Comparison of ENCODE assay signal across 8 cellular contexts in the genomic region with DNA sequence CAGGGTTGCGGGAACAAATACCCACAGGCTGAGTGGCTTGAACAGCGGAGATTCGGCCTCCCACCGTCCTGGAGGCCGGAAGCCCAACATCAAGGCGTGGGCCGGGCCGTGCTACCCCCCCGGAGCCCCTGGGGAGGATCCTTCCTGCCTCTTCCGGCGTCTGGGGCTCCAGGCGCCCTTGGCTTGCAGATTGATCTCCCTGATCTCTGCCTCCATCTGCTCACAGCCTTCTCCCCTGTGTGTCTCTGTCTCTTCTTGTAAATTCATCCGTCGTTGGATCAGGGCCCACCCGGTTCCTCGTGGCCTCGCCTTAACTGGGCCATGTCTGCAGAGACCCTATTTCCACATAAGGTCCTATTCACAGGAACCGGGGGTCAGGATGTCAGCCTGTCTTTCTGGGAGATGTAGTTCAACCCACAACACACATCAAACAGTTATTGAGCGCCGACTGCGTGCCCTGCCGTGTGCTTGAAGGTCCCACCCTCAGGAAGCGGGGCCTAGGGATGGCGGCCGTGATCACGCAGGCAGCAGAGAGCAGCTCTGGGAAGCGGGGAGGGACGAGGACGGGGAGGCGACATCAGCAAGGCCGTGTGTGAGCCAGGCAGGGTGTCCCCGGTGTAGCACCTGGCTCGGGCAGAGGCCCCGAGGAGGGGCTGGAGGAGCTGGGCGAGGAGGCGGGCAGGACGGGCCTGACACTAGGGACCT. TPM values are rescaled to one million over a fixed set of nuclear protein-coding genes. Genes with fewer than 3 reads are reported as not detected.
DNase-seq lines count a peak whose midpoint lies in the region; ATAC-seq and TF ChIP-seq lines count a peak whose summit lies in the region.

No MANE protein-coding gene starts in this region.

- TF ChIP-seq CTCF in GM12865 (IDR thresholded peaks at IDR 0.05; ENCODE audit: insufficient read depth, low read depth, low read length, missing control alignments): no peak

- DNase-seq in GM12865 (ENCODE audit: low read depth) (peak; percentile 76), SK-N-DZ (ENCODE audit: low spot score) (peak; percentile 78), iPS-NIHi7 (ENCODE audit: extremely low spot score) (peak; percentile 60)
- peak in 1 of 2 donors; percentile 50 for DNase-seq in activated naive CD4-positive, alpha-beta T cell treated with anti-CD3 and anti-CD28 coated beads, Interleukin-2, amount 50 U/mL, for 72 hours (ENCODE audit: low spot score in 2 of 2)
- DNase-seq in stimulated activated CD4-positive, alpha-beta T cell treated with anti-CD3 and anti-CD28 coated beads, Interleukin-4, amount 100 ng/mL, for 24 hours: peak; percentile 54

- peak overlapping the region; percentile 61 for H3K4me3 ChIP-seq in GM12865 (ENCODE audit: low read depth, low read length)

- peak overlapping the region; percentile 85 to 98 for H3K27ac Mint-ChIP-seq in activated naive CD4-positive, alpha-beta T cell treated with anti-CD3 and anti-CD28 coated beads, Interleukin-2, amount 50 U/mL, for 72 hours

- peaks cover 4 to 6% of the 10 kb centered on the region in 2 donors for H3K36me3 Mint-ChIP-seq in activated naive CD4-positive, alpha-beta T cell treated with anti-CD3 and anti-CD28 coated beads, Interleukin-2, amount 50 U/mL, for 72 hours

- TF ChIP-seq POLR2A in GM18505 (IDR thresholded peaks at IDR 0.05; ENCODE audit: borderline replicate concordance, extremely low read depth, insufficient read depth, insufficient read length): no peak

- peak; percentile 40 to 41 for ATAC-seq in activated naive CD4-positive, alpha-beta T cell treated with anti-CD3 and anti-CD28 coated beads, Interleukin-2, amount 50 U/mL, for 72 hours
- ATAC-seq in GM18505 (IDR thresholded peaks at IDR 0.05; ENCODE audit: unreplicated experiment) (no peak), HG03025 (IDR thresholded peaks at IDR 0.05; ENCODE audit: low FRiP score, unreplicated experiment) (no peak), GM18502 (IDR thresholded peaks at IDR 0.05; ENCODE audit: poor library complexity, unreplicated experiment) (no peak)

- no peaks in the 10 kb centered on the region for H3K9me3 Mint-ChIP-seq in activated naive CD4-positive, alpha-beta T cell treated with anti-CD3 and anti-CD28 coated beads, Interleukin-2, amount 50 U/mL, for 72 hours

RNA-seq across cellular contexts. Expression of a gene that starts 21.3 kb away (rescaled TPM):
- polyA plus RNA-seq in SK-N-DZ (2014; cell fraction: cytosol; rRNA removed): 2.9 and 3.2 TPM in 2 replicates
- 3.0 and 5.0 TPM in 2 replicates for polyA plus RNA-seq in SK-N-DZ (2014; cell fraction: nucleus; rRNA removed)
- under 1 TPM; 0.41 to 0.58 TPM for total RNA-seq in activated naive CD4-positive, alpha-beta T cell treated with anti-CD3 and anti-CD28 coated beads, Interleukin-2, amount 50 U/mL, for 72 hours

RNA-seq across cellular contexts. Expression of a gene that starts 22.4 kb away (rescaled TPM):
- 49.8 and 61.6 TPM in 2 replicates for polyA plus RNA-seq in SK-N-DZ (2014; cell fraction: cytosol; rRNA removed)
- polyA plus RNA-seq in SK-N-DZ (2014; cell fraction: nucleus; rRNA removed): 285 and 379 TPM in 2 replicates
- total RNA-seq in activated naive CD4-positive, alpha-beta T cell treated with anti-CD3 and anti-CD28 coated beads, Interleukin-2, amount 50 U/mL, for 72 hours: 10 to 100 TPM; 47.0 to 57.7 TPM

RNA-seq across cellular contexts. Expression of a gene that starts 28.7 kb away (rescaled TPM):
- 1.8 TPM in 1 of 2 replicates, not detected in the other for polyA plus RNA-seq in SK-N-DZ (2014; cell fraction: cytosol; rRNA removed)
- polyA plus RNA-seq in SK-N-DZ (2014; cell fraction: nucleus; rRNA removed): 1.5 and 3.3 TPM in 2 replicates
- not detected for total RNA-seq in activated naive CD4-positive, alpha-beta T cell treated with anti-CD3 and anti-CD28 coated beads, Interleukin-2, amount 50 U/mL, for 72 hours

RNA-seq across cellular contexts. Expression of a gene that starts 38.6 kb away (rescaled TPM):
- polyA plus RNA-seq in SK-N-DZ (2014; cell fraction: cytosol; rRNA removed): 842 and 849 TPM in 2 replicates
- 345 and 387 TPM in 2 replicates for polyA plus RNA-seq in SK-N-DZ (2014; cell fraction: nucleus; rRNA removed)
- 100 to 1,000 TPM; 170 to 194 TPM for total RNA-seq in activated naive CD4-positive, alpha-beta T cell treated with anti-CD3 and anti-CD28 coated beads, Interleukin-2, amount 50 U/mL, for 72 hours

RNA-seq across cellular contexts. Expression of a gene that starts 52.1 kb away (rescaled TPM):
- polyA plus RNA-seq in SK-N-DZ (2014; cell fraction: cytosol; rRNA removed): 60.8 and 67.6 TPM in 2 replicates
- polyA plus RNA-seq in SK-N-DZ (2014; cell fraction: nucleus; rRNA removed): 98.8 and 99.8 TPM in 2 replicates
- 10 to 100 TPM; 69.6 to 98.7 TPM for total RNA-seq in activated naive CD4-positive, alpha-beta T cell treated with anti-CD3 and anti-CD28 coated beads, Interleukin-2, amount 50 U/mL, for 72 hours

Comparison
In these comparisons a context has a peak if more than half of its experiments do, and no peak if none do; other contexts are left out.
1. ATAC-seq: peak in activated naive CD4-positive, alpha-beta T cell treated with anti-CD3 and anti-CD28 coated beads, Interleukin-2, amount 50 U/mL, for 72 hours (2 of 2); none in GM18505 (single experiment), HG03025 (single experiment) and GM18502 (single experiment).